ENCODE assay signal across 8 cellular contexts in the genomic region with DNA sequence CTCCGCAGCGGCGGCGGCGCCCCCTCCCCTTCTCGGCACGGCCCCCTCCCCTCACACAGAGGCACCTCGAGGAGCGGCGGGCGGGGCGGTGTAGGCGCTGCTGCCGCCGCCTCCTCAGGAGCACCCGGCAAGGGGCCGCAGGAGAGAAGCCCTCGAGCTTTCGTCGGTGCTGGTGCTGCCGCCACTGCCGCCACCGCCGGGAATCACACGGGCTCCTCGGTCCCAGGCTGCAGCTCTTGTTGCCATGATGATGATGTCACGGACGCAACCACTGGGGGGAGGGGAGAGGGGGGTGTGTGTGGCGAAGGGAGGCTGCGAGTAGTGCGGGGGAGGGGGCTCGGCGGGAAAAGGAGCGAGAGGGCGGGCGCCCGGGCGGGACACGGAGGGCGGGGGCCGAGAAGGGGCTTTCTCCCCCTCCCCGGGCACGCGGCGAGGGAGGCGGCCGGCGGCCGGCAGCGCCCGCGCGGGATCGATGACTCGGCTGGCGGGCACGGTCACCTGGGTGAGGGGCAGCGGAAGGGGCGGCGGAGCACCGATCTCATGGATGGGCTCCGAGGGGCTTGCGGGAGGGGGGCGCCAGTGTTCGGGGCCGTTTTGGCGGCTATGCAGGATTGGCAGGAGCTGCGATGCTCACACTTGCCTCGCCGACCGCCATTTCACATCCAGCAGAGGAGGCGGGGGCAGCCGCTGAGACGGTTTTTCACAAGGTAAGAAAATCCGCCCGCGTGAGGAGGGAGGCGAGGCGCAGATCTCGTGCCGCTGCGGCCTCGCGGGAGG. TPM values are rescaled to one million over a fixed set of nuclear protein-coding genes. Genes with fewer than 3 reads are reported as not detected.
DNase-seq lines count a peak whose midpoint lies in the region; ATAC-seq and TF ChIP-seq lines count a peak whose summit lies in the region.

A gene with protein sequence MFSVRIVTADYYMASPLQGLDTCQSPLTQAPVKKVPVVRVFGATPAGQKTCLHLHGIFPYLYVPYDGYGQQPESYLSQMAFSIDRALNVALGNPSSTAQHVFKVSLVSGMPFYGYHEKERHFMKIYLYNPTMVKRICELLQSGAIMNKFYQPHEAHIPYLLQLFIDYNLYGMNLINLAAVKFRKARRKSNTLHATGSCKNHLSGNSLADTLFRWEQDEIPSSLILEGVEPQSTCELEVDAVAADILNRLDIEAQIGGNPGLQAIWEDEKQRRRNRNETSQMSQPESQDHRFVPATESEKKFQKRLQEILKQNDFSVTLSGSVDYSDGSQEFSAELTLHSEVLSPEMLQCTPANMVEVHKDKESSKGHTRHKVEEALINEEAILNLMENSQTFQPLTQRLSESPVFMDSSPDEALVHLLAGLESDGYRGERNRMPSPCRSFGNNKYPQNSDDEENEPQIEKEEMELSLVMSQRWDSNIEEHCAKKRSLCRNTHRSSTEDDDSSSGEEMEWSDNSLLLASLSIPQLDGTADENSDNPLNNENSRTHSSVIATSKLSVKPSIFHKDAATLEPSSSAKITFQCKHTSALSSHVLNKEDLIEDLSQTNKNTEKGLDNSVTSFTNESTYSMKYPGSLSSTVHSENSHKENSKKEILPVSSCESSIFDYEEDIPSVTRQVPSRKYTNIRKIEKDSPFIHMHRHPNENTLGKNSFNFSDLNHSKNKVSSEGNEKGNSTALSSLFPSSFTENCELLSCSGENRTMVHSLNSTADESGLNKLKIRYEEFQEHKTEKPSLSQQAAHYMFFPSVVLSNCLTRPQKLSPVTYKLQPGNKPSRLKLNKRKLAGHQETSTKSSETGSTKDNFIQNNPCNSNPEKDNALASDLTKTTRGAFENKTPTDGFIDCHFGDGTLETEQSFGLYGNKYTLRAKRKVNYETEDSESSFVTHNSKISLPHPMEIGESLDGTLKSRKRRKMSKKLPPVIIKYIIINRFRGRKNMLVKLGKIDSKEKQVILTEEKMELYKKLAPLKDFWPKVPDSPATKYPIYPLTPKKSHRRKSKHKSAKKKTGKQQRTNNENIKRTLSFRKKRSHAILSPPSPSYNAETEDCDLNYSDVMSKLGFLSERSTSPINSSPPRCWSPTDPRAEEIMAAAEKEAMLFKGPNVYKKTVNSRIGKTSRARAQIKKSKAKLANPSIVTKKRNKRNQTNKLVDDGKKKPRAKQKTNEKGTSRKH (N-terminal part only) (minus strand): TSS at position 260 of the 777 bp plus-strand sequence. CDS start 330 bp downstream, outside the sequence.

- peak within 1 kb of the TSS; percentile 99 for H3K27ac ChIP-seq in colonic mucosa

- H3K4me1 ChIP-seq in colonic mucosa: peaks cover 5% of the 10 kb centered on the region

- DNase-seq in AG09309 (ENCODE audit: low read depth) (peak; percentile 45), NCI-H524 treated with DMSO at 0.1 percent for 48 hours (lab: John Stamatoyannopoulos, UW) (peak; percentile 38), colonic mucosa (peak; percentile 95), left kidney (ENCODE audit: low read depth, low spot score) (peak; percentile 98)
- DNase-seq in activated CD4-positive, alpha-beta T cell treated with anti-CD3 and anti-CD28 coated beads for 48 hours: peak; percentile 93
- peak; percentile 90 to 93 for DNase-seq in stimulated activated CD4-positive, alpha-beta T cell treated with anti-CD3 and anti-CD28 coated beads, Interleukin-2, amount 100 ng/mL, for 24 hours

- ATAC-seq in HG03175 (IDR thresholded peaks at IDR 0.05; ENCODE audit: unreplicated experiment): peak; percentile 35

- H3K27me3 ChIP-seq in colonic mucosa: no peaks in the 10 kb centered on the region

- intact Hi-C loops in colonic mucosa (cut with DNase I): loop anchor here (10.0 kb wide), 1 partner anchor 82 kb away; no protein-coding TSS in a partner anchor

- no peaks in the 10 kb centered on the region for H3K36me3 ChIP-seq in colonic mucosa

- in situ Hi-C loops in GM18951 (cut with MboI; ENCODE audit: low sequenced_read_pairs, unreplicated experiment): no loop called here

- TF ChIP-seq POLR2A in GM18951 (IDR thresholded peaks at IDR 0.05; ENCODE audit: extremely low read depth, insufficient read depth, insufficient read length): peak; percentile 79

- no peaks in the 10 kb centered on the region for H3K9me3 ChIP-seq in colonic mucosa

- no peak for TF ChIP-seq CTCF in AG09309 (IDR thresholded peaks at IDR 0.05; ENCODE audit: control insufficient read depth, insufficient read depth, low read depth, low read length, missing control alignments)
- no peak for TF ChIP-seq CTCF in colonic mucosa (IDR thresholded peaks at IDR 0.05)

- peak within 1 kb of the TSS; percentile 92 to 99 for H3K9ac ChIP-seq in colonic mucosa (ENCODE audit: low read depth in 2 of 2, low read length in 2 of 2)

- H3K4me3 ChIP-seq in AG09309 (ENCODE audit: control insufficient read depth, low read depth, low read length) (peak within 1 kb of the TSS; percentile 79), colonic mucosa (peak within 1 kb of the TSS; percentile 85)

RNA-seq across cellular contexts. Expression of the gene that starts here (rescaled TPM):
- 10 to 100 TPM; 16.7 to 20.8 TPM for total RNA-seq in colonic mucosa

Comparison
In these comparisons a context has a peak if more than half of its experiments do, and no peak if none do; other contexts are left out.
1. Peak in every context shown above with its lines: DNase-seq, ATAC-seq, H3K4me3 ChIP-seq and H3K27ac ChIP-seq.
2. DNase-seq: peak in every context shown above with its lines; median percentile 98 in left kidney; 95 in colonic mucosa; 93 in activated CD4-positive, alpha-beta T cell treated with anti-CD3 and anti-CD28 coated beads for 48 hours; 92 in stimulated activated CD4-positive, alpha-beta T cell treated with anti-CD3 and anti-CD28 coated beads, Interleukin-2, amount 100 ng/mL, for 24 hours; 45 in AG09309; 38 in NCI-H524 treated with DMSO at 0.1 percent for 48 hours.